11 cellular contexts compared by ENCODE assay signal in the genomic region with DNA sequence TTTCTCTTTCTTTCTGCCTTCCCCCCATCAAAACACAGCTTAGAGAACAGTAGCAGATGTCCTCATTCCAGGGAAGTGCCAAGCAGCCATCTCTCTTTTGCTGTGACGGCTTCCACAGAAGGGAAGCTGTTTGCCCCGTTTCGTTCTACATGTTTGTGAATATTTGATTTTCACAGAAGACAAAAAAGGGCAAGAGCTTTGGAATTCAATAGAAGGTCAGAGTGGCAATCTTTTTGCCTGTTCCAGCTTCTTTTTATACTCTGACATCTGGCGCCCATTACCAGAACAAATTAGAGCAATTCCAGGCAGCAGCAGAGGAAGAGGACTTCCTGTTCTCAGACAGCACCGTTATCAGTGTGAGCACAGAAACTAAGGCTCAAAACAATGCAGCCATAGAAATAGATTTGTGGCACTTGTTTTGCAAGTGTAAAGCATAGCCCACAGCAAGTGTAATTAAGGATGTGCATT.
DNase-seq lines count a peak whose midpoint lies in the region; ATAC-seq and TF ChIP-seq lines count a peak whose summit lies in the region.
"Had no signal": no experiment of that assay in that cellular context is flagged by ENCODE, and none has a peak within 500 bp of the region (broad histone marks: within the 10 kb centered on the region; RNA-seq: fewer than 3 reads in every experiment).

No MANE protein-coding gene starts in this region.

- peak; percentile 14 for TF ChIP-seq EP300 in transverse colon (IDR thresholded peaks at IDR 0.05; ENCODE audit: low read depth)

- H3K9me3 Mint-ChIP-seq in MCF 10A (ENCODE audit: unreplicated experiment) = no peaks in the 10 kb centered on the region
- H3K9me3 Mint-ChIP-seq: memory B cell had no signal

- TF ChIP-seq POLR2A in breast epithelium (IDR thresholded peaks at IDR 0.05) (no peak), transverse colon (IDR thresholded peaks at IDR 0.05) (no peak)

- peaks cover 11% of the 10 kb centered on the region for H3K27me3 Mint-ChIP-seq in MCF 10A (ENCODE audit: insufficient read depth, unreplicated experiment)
- H3K27me3 Mint-ChIP-seq: memory B cell had no signal

- DNase-seq in breast epithelium (ENCODE audit: low spot score in 2 of 2) (no peak), MCF 10A (ENCODE audit: unreplicated experiment) (no peak), cerebellum (ENCODE audit: low spot score) (peak; percentile 41), lower lobe of right lung (no peak), transverse colon (no peak), AG20443 (ENCODE audit: low spot score) (no peak), GM19240 (ENCODE audit: insufficient read length, low spot score) (no peak)
- DNase-seq: Peyer's patch had no signal

- ATAC-seq in lower lobe of right lung = peak in 1 of 2 donors; percentile 53
- ATAC-seq in HG03354 (IDR thresholded peaks at IDR 0.05; ENCODE audit: poor library complexity, severe bottlenecking, unreplicated experiment) = no peak

- POLR2A ChIA-PET in MCF 10A (lab: Yijun Ruan, JAX) = no interaction called here

- H3K27ac ChIP-seq in breast epithelium = peak overlapping the region; percentile 8 to 47
- H3K27ac ChIP-seq in lower lobe of right lung = peak overlapping the region; percentile 46
- H3K27ac ChIP-seq in transverse colon = no peak overlapping the region
- H3K27ac ChIP-seq: epithelial cell of prostate, Peyer's patch had no signal

- H3K27me3 ChIP-seq in breast epithelium (no peaks in the 10 kb centered on the region), lower lobe of right lung (ENCODE audit: low read depth) (no peaks in the 10 kb centered on the region), transverse colon (no peaks in the 10 kb centered on the region)
- H3K27me3 ChIP-seq: Peyer's patch had no signal

- peak overlapping the region; percentile 11 to 51 (median 33) for H3K4me3 ChIP-seq in breast epithelium
- peak overlapping the region; percentile 27 for H3K4me3 ChIP-seq in lower lobe of right lung
- no peak overlapping the region for H3K4me3 ChIP-seq in transverse colon
- H3K4me3 ChIP-seq: Peyer's patch had no signal

- TF ChIP-seq CTCF in breast epithelium (IDR thresholded peaks at IDR 0.05) = no peak
- TF ChIP-seq CTCF in MCF 10A (IDR thresholded peaks at IDR 0.05; ENCODE audit: unreplicated experiment) = no peak
- no peak for TF ChIP-seq CTCF in lower lobe of right lung (IDR thresholded peaks at IDR 0.05)
- no peak for TF ChIP-seq CTCF in transverse colon (IDR thresholded peaks at IDR 0.05)

- WGBS in transverse colon (ENCODE audit: low coverage in 1 of 2), 2 donors = 17 to 18% methylated on average over 2 to 5 of the region's 5 CpGs

- H3K27ac Mint-ChIP-seq in MCF 10A (ENCODE audit: low read depth, unreplicated experiment) = no peak overlapping the region
- H3K27ac Mint-ChIP-seq: memory B cell had no signal

- H3K36me3 ChIP-seq in breast epithelium = no peaks in the 10 kb centered on the region
- no peaks in the 10 kb centered on the region for H3K36me3 ChIP-seq in lower lobe of right lung
- H3K36me3 ChIP-seq in transverse colon = no peaks in the 10 kb centered on the region
- H3K36me3 ChIP-seq: Peyer's patch had no signal

- no peaks in the 10 kb centered on the region for H3K4me1 ChIP-seq in breast epithelium
- no peaks in the 10 kb centered on the region for H3K4me1 ChIP-seq in lower lobe of right lung
- no peaks in the 10 kb centered on the region for H3K4me1 ChIP-seq in transverse colon
- H3K4me1 ChIP-seq: Peyer's patch had no signal

- H3K4me3 Mint-ChIP-seq in MCF 10A (ENCODE audit: unreplicated experiment) = no peak overlapping the region
- H3K4me3 Mint-ChIP-seq: memory B cell had no signal

- H3K4me1 Mint-ChIP-seq in MCF 10A (ENCODE audit: insufficient read depth, unreplicated experiment) = no peaks in the 10 kb centered on the region
- H3K4me1 Mint-ChIP-seq: memory B cell had no signal

- intact Hi-C loops in breast epithelium (cut with DNase I; ENCODE audit: low total_unique reads) = no loop called here
- intact Hi-C loops in MCF 10A (cut with micrococcal nuclease) = no loop called here
- intact Hi-C loops in lower lobe of right lung (cut with DNase I) = no loop called here
- intact Hi-C loops in transverse colon (cut with DNase I; ENCODE audit: low total_unique reads) = no loop called here

- CTCF ChIA-PET in MCF 10A (lab: Yijun Ruan, JAX) = interaction anchor here (1.3 kb wide), 1 partner anchor 14 kb away, joined by 3 read pairs; no protein-coding TSS in a partner anchor

- no peaks in the 10 kb centered on the region for H3K36me3 Mint-ChIP-seq in MCF 10A (ENCODE audit: insufficient read depth, unreplicated experiment)
- H3K36me3 Mint-ChIP-seq: memory B cell had no signal

- BruUV-seq in MCF 10A (replicated peaks; lab: Mats Ljungman, UMichigan) = no TSS peak

- peaks cover 5 to 12% of the 10 kb centered on the region in 2 donors for H3K9me3 ChIP-seq in breast epithelium
- H3K9me3 ChIP-seq in lower lobe of right lung = peaks cover 11% of the 10 kb centered on the region
- no peaks in the 10 kb centered on the region for H3K9me3 ChIP-seq in transverse colon
- H3K9me3 ChIP-seq: Peyer's patch had no signal

- in situ Hi-C loops in transverse colon (cut with MboI; ENCODE audit: low pct_ligation_motif_present in 1 of 4, low pct_unique_long_range_greater_than_20kb in 1 of 4, low sequenced_read_pairs in 3 of 4) = no loop called here

Comparison
In these comparisons a context has a peak if more than half of its experiments do, and no peak if none do; other contexts are left out.
1. H3K27ac ChIP-seq: peak in breast epithelium (2 of 2) and lower lobe of right lung (single experiment); none in transverse colon (0 of 4).
2. H3K4me3 ChIP-seq: peak in breast epithelium (3 of 3) and lower lobe of right lung (single experiment); none in transverse colon (0 of 4).